In the genomic region with DNA sequence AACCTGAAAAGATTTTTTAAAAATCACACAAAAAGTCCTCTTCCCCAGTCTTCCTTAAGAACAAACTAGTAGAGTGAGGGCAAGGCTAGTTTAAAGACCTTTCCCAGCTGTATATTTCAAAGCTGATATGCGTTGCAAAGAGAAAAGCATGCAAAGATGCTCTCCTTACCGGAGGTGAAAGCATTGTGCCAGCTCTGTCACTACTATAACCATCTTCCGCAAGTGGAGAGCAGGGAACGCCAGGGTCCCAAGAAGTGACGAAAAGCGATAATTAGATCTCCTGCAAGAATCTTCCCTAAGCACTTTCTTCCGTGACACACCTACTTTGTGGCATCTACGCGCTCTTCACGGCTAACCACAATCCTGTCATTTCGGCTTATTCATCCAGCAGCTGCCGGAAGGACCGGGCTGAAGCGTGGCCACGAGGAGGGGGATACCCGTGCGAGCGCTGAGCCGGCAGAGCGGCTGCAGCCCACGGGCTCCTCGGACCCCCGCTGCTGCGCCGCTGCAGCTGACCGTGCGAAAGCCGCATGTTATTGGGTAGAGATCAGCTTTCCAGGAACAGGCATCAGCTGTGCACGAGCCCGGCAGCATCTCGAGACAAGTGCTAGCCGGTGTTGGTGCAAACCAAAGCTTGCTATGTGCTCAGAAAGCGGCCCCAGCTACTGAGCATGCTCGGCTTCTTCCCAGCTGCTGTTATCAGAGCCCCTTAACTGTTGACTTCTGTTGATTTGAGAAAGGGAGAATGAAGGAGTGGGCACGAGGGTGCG, we compare ENCODE assay signal across 8 cellular contexts. TPM values are rescaled to one million over a fixed set of nuclear protein-coding genes. Genes with fewer than 3 reads are reported as not detected.
DNase-seq lines count a peak whose midpoint lies in the region; ATAC-seq and TF ChIP-seq lines count a peak whose summit lies in the region.

No MANE protein-coding gene starts in this region.

- peak; percentile 55 for DNase-seq in COLO668 (lab: John Stamatoyannopoulos, UW; ENCODE audit: unreplicated experiment)
- peak; percentile 17 for DNase-seq in HuH-7 (ENCODE audit: low spot score)
- DNase-seq in SK-N-SH, result peak; percentile 25
- DNase-seq in activated naive CD8-positive, alpha-beta T cell treated with anti-CD3 and anti-CD28 coated beads, Interleukin-2, amount 50 U/mL, for 16 hours (ENCODE audit: low read depth, low spot score), result peak; percentile 21
- peak; percentile 32 for DNase-seq in hepatic stellate cell (ENCODE audit: low spot score)
- peak; percentile 59 for DNase-seq in sigmoid colon
- no peak for DNase-seq in DMS114 treated with DMSO at 0.1 percent for 48 hours (lab: John Stamatoyannopoulos, UW; ENCODE audit: unreplicated experiment)

- POLR2A ChIA-PET in SK-N-SH (lab: Yijun Ruan, JAX), result no interaction called here

- no peaks in the 10 kb centered on the region for H4K20me1 ChIP-seq in SK-N-SH (ENCODE audit: insufficient read depth)

- TF ChIP-seq EP300 in SK-N-SH (IDR thresholded peaks at IDR 0.05; ENCODE audit: borderline replicate concordance in 1 of 2, low read depth in 1 of 2, low read length in 1 of 2) (no peak), sigmoid colon (IDR thresholded peaks at IDR 0.05) (no peak)

- peak overlapping the region; percentile 89 for H2AFZ ChIP-seq in SK-N-SH (ENCODE audit: low read depth)

- H3F3A ChIP-seq in SK-N-SH (replicated peaks; ENCODE audit: insufficient read depth), result no peaks in the 10 kb centered on the region

- no peaks in the 10 kb centered on the region for H3K79me2 ChIP-seq in SK-N-SH (ENCODE audit: insufficient read depth)

- H3K4me1 ChIP-seq in SK-N-SH (ENCODE audit: control insufficient read depth in 1 of 2, insufficient read depth in 2 of 2, low read depth in 1 of 2, low read length in 1 of 2) (peaks cover 0 to 6% of the 10 kb centered on the region in 2 experiments; a peak in 3 of 4 replicates), sigmoid colon (peaks cover 0 to 8% (median 8%) of the 10 kb centered on the region in 4 donors)

- H3K4me3 ChIP-seq in SK-N-SH (ENCODE audit: low read depth in 2 of 2, low read length in 1 of 2) (peak overlapping the region; percentile 59 to 72), sigmoid colon (peak overlapping the region; percentile 10 to 40 (median 30))

- H3K36me3 ChIP-seq in SK-N-SH (replicated peaks in 1 of 2; ENCODE audit: control insufficient read depth in 1 of 2, insufficient read depth in 2 of 2, low read length in 1 of 2), result no peaks in the 10 kb centered on the region
- H3K36me3 ChIP-seq in sigmoid colon, result no peaks in the 10 kb centered on the region

- H3K9me2 ChIP-seq in SK-N-SH, result no peaks in the 10 kb centered on the region

- H3K9ac ChIP-seq in SK-N-SH, result no peak overlapping the region

- peak overlapping the region; percentile 92 for H3K4me2 ChIP-seq in SK-N-SH

- intact Hi-C loops in sigmoid colon (cut with DNase I), result no loop called here

- H3K9me3 ChIP-seq in SK-N-SH, result no peaks in the 10 kb centered on the region
- no peaks in the 10 kb centered on the region for H3K9me3 ChIP-seq in sigmoid colon

- CTCF ChIA-PET in SK-N-SH (lab: Yijun Ruan, JAX), result interaction anchor here (2.2 to 2.5 kb wide), 2 partner anchors 8 to 169 kb away, joined by 8 read pairs; no protein-coding TSS in a partner anchor

- peak; percentile 82 for ATAC-seq in GM21528 (IDR thresholded peaks at IDR 0.05; ENCODE audit: low FRiP score, unreplicated experiment)

- TF ChIP-seq POLR2A in sigmoid colon (IDR thresholded peaks at IDR 0.05), result no peak

- no peak for TF ChIP-seq RAD21 in SK-N-SH (IDR thresholded peaks at IDR 0.05; ENCODE audit: low read length)

- TF ChIP-seq CTCF in SK-N-SH (IDR thresholded peaks at IDR 0.05) (no peak), sigmoid colon (IDR thresholded peaks at IDR 0.05) (no peak)

- H3K27me3 ChIP-seq in SK-N-SH (ENCODE audit: insufficient read depth) (no peaks in the 10 kb centered on the region), sigmoid colon (peaks cover 0 to 45% (median 0%) of the 10 kb centered on the region in 3 donors)

- 4% methylated on average over 25 of the region's 36 CpGs for WGBS in SK-N-SH (ENCODE audit: low lambda C conversion rate)
- WGBS in sigmoid colon, 2 donors, result 1 to 3% methylated on average over 36 of the region's 36 CpGs

- H3K27ac ChIP-seq in SK-N-SH (ENCODE audit: low read depth in 2 of 2, low read length in 1 of 2), result no peak overlapping the region
- no peak overlapping the region for H3K27ac ChIP-seq in sigmoid colon

TF ChIP-seq in SK-N-SH, 30 proteins besides CTCF, POLR2A, EP300 and RAD21 (continues in another document):
- TF ChIP-seq TEAD4 (IDR thresholded peaks at IDR 0.05; ENCODE audit: borderline replicate concordance, insufficient read depth) (0 out of 2 replicates have a peak, but pooled peaks have one; percentile 26), MEF2A (IDR thresholded peaks at IDR 0.05; ENCODE audit: borderline replicate concordance, low read depth) (no peak), RCOR1 (IDR thresholded peaks at IDR 0.05; ENCODE audit: low read length) (no peak), GATA2 (CRISPR knock-in tag; IDR thresholded peaks at IDR 0.05) (no peak), SMC3 (IDR thresholded peaks at IDR 0.05; ENCODE audit: low read depth, low read length) (no peak), SIN3A (IDR thresholded peaks at IDR 0.05; ENCODE audit: borderline replicate concordance, low read depth, low read length) (peak; percentile 90; the same call in 1 of the 2 replicates), USF1 (IDR thresholded peaks at IDR 0.05; ENCODE audit: borderline replicate concordance, low read depth) (0 out of 2 replicates have a peak, but pooled peaks have one; percentile 27), CHD2 (IDR thresholded peaks at IDR 0.05; ENCODE audit: low read length, partially characterized antibody) (no peak), GABPA (IDR thresholded peaks at IDR 0.05; ENCODE audit: low read depth) (peak; percentile 20; the same call in 1 of the 2 replicates), TAF1 (IDR thresholded peaks at IDR 0.05; ENCODE audit: borderline replicate concordance, low read depth, low read length) (no peak), FOXJ3 (CRISPR knock-in tag; IDR thresholded peaks at IDR 0.05) (no peak), FOSL2 (IDR thresholded peaks at IDR 0.05; ENCODE audit: borderline replicate concordance, low read depth) (peak; percentile 45; the same call in 1 of the 2 replicates), RFX5 (IDR thresholded peaks at IDR 0.05; ENCODE audit: low read length) (no peak), FOXM1 (IDR thresholded peaks at IDR 0.05; ENCODE audit: low read depth) (no peak), EZH2phosphoT487 (IDR thresholded peaks at IDR 0.05; ENCODE audit: borderline replicate concordance, low read depth) (no peak), ELF1 (IDR thresholded peaks at IDR 0.05) (peak; percentile 58)
- TF ChIP-seq, protein P1, sequence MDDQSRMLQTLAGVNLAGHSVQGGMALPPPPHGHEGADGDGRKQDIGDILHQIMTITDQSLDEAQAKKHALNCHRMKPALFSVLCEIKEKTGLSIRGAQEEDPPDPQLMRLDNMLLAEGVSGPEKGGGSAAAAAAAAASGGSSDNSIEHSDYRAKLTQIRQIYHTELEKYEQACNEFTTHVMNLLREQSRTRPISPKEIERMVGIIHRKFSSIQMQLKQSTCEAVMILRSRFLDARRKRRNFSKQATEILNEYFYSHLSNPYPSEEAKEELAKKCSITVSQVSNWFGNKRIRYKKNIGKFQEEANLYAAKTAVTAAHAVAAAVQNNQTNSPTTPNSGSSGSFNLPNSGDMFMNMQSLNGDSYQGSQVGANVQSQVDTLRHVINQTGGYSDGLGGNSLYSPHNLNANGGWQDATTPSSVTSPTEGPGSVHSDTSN (IDR thresholded peaks at IDR 0.05), result peak; percentile 84
- TF ChIP-seq, protein P2, sequence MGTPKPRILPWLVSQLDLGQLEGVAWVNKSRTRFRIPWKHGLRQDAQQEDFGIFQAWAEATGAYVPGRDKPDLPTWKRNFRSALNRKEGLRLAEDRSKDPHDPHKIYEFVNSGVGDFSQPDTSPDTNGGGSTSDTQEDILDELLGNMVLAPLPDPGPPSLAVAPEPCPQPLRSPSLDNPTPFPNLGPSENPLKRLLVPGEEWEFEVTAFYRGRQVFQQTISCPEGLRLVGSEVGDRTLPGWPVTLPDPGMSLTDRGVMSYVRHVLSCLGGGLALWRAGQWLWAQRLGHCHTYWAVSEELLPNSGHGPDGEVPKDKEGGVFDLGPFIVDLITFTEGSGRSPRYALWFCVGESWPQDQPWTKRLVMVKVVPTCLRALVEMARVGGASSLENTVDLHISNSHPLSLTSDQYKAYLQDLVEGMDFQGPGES (IDR thresholded peaks at IDR 0.05; ENCODE audit: low read depth, low read length), result no peak
- TF ChIP-seq, protein P3, sequence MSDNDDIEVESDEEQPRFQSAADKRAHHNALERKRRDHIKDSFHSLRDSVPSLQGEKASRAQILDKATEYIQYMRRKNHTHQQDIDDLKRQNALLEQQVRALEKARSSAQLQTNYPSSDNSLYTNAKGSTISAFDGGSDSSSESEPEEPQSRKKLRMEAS (IDR thresholded peaks at IDR 0.05; ENCODE audit: low read depth), result peak; percentile 93

RNA-seq across cellular contexts. Expression of gene ARHGAP18, which starts 57.2 kb away (rescaled TPM):
- 25.0 and 32.8 TPM in 2 replicates for polyA plus RNA-seq in SK-N-SH (2012; rRNA removed)
- 38.9 and 45.2 TPM in 2 replicates for polyA plus RNA-seq in SK-N-SH (2012; cell fraction: cytosol; rRNA removed)
- 10.2 and 20.0 TPM in 2 replicates for polyA plus RNA-seq in SK-N-SH (2012; cell fraction: nucleus; rRNA removed)
- 10 to 100 TPM in 2 of 4 donors, 1 to 10 TPM in 2; 9.2 to 16.9 (median 10.0) TPM for total RNA-seq in sigmoid colon
- 10 to 100 TPM in 2 of 3 donors, 1 to 10 TPM in 1; 9.2 to 16.0 (median 13.8) TPM for polyA plus RNA-seq in sigmoid colon
